1 cellular context compared by ENCODE assay signal in genomic region chr6:84645563-84646266, GRCh38.
TF ChIP-seq lines count a peak whose summit lies in the region.

No MANE protein-coding gene starts in this region.

TF ChIP-seq in SK-N-SH treated with all-trans-retinoic acid at 6 μM for 48 hours, 23 proteins besides CTCF, POLR2A, EP300 and RAD21 (continued from another document):
- TF ChIP-seq CSRNP3 (CRISPR knock-in tag; IDR thresholded peaks at IDR 0.05) (peak; percentile 54; the same call in 1 of the 2 replicates), RARB (CRISPR knock-in tag; IDR thresholded peaks at IDR 0.05) (no peak), ARNTL (CRISPR knock-in tag; IDR thresholded peaks at IDR 0.05; ENCODE audit: borderline replicate concordance, low read depth) (no peak), SNAI2 (CRISPR knock-in tag; IDR thresholded peaks at IDR 0.05) (no peak)
